Comparison of ENCODE assay signal across 26 cellular contexts in genomic region chr6:44535967-44536366, GRCh38.
"Had no signal": no experiment of that assay in that cellular context is flagged by ENCODE, and none has a peak within 500 bp of the region (broad histone marks: within the 10 kb centered on the region; RNA-seq: fewer than 3 reads in every experiment).

No MANE protein-coding gene starts in this region.

- H3K4me1 ChIP-seq: colonic mucosa, esophagus muscularis mucosa, esophagus squamous epithelium, foreskin keratinocyte, gastrocnemius medialis, gastroesophageal sphincter, heart left ventricle, heart right ventricle had no signal

- H3K36me3 ChIP-seq: colonic mucosa, esophagus muscularis mucosa, esophagus squamous epithelium, gastrocnemius medialis, gastroesophageal sphincter, heart left ventricle, heart right ventricle had no signal

- H3K9me3 ChIP-seq: colonic mucosa, esophagus muscularis mucosa, esophagus squamous epithelium, gastrocnemius medialis, gastroesophageal sphincter had no signal

- H3K4me3 ChIP-seq: colonic mucosa, coronary artery, dorsolateral prefrontal cortex, esophagus muscularis mucosa, esophagus squamous epithelium, gastrocnemius medialis, gastroesophageal sphincter, heart left ventricle, heart right ventricle had no signal

- DNase-seq: colonic mucosa; cortex of kidney; dermis blood vessel endothelial cell; dorsolateral prefrontal cortex; effector CD4-positive, alpha-beta T cell; effector CD8-positive, alpha-beta T cell; effector memory CD4-positive, alpha-beta T cell; effector memory CD8-positive, alpha-beta T cell; erythroblast; esophagus squamous epithelium; foreskin fibroblast; foreskin keratinocyte; foreskin melanocyte; gastrocnemius medialis; glutamatergic neuron; heart left ventricle; heart right ventricle had no signal

- FAIRE-seq: colon, endometrium, endothelial cell of umbilical vein, frontal cortex had no signal

- ATAC-seq: effector memory CD8-positive, alpha-beta T cell; esophagus mucosa; foreskin keratinocyte; gastrocnemius medialis; gastroesophageal sphincter; heart left ventricle; heart right ventricle had no signal

- H3K27ac ChIP-seq: colonic mucosa, coronary artery, dorsolateral prefrontal cortex, epithelial cell of prostate, esophagus muscularis mucosa, esophagus squamous epithelium, foreskin keratinocyte, gastrocnemius medialis, gastroesophageal sphincter, heart left ventricle, heart right ventricle had no signal

- H3K27me3 ChIP-seq: colonic mucosa, foreskin keratinocyte, gastrocnemius medialis, gastroesophageal sphincter, heart right ventricle had no signal
